ENCODE assay signal across 8 cellular contexts in the genomic region with DNA sequence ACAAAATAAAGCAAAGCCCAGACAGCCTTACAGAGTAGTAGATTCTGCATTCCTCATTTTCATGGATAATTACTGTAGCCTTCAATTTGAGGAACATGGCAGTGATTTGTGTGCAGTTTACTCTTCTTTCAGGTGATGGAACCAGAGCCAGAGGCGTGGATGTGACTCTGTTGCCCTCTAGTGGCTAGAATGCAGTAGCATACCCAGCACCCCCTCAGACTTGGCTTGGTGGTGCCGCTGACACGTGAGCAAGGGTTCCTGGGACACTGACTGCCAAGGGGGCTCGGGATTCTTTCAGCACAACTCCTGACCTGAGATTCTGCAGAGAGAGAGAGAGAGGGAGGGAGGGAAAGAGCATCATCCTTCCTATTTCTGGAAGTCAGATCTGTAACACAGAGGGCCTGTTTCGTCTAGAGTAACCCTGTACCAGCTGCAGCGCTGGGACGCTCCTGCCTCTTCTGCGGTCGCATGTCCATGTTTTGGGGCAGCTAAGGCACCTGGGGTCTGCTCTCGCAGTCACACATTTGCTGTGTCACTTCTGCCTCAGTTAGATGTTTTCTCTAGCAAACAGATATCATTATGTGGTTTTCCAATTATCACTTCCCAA.
A peak's percentile ranks its signal among the peaks of the same experiment; 100 is the strongest.
DNase-seq lines count a peak whose midpoint lies in the region; ATAC-seq and TF ChIP-seq lines count a peak whose summit lies in the region.

No MANE protein-coding gene starts in this region.

- H2BK5ac ChIP-seq in mesenchymal stem cell (ENCODE audit: low read depth, low read length, poor library complexity, severe bottlenecking): no peak overlapping the region

- WGBS in mesenchymal stem cell: 43% methylated on average over 10 of the region's 10 CpGs

- DNase-seq in BJ (ENCODE audit: low read depth): no peak
- DNase-seq in NCI-H2227 treated with DMSO at 0.1 percent for 48 hours (lab: John Stamatoyannopoulos, UW): peak; percentile 68
- peak; percentile 78 for DNase-seq in activated CD4-positive, alpha-beta T cell treated with anti-CD3 and anti-CD28 coated beads, Interleukin-2, amount 10 ng/mL, durations not matched to agents 24 days and 14 days
- peak; percentile 67 for DNase-seq in endothelial cell (ENCODE audit: low spot score)
- DNase-seq in mesenchymal stem cell: peak; percentile 56
- DNase-seq in stimulated activated naive CD4-positive, alpha-beta T cell treated with Interleukin-2 at 50 U/mL for 16 hours (lab: John Stamatoyannopoulos, UW): peak; percentile 0

- TF ChIP-seq CTCF in BJ (IDR thresholded peaks at IDR 0.05; ENCODE audit: insufficient read depth, low read depth, low read length) (peak; percentile 92), endothelial cell (IDR thresholded peaks at IDR 0.05; ENCODE audit: unreplicated experiment) (peak; percentile 90)

- H3K4me1 ChIP-seq in mesenchymal stem cell (ENCODE audit: control insufficient read depth, insufficient read depth, low read depth, low read length): no peaks in the 10 kb centered on the region

- CTCF ChIA-PET in BJ (lab: Yijun Ruan, JAX): interaction anchor here (0.7 to 6.3 kb wide), 29 partner anchors 8 to 939 kb away, joined by 3 to 35 read pairs (median 4); no protein-coding TSS in a partner anchor

- ATAC-seq in GM18867 (IDR thresholded peaks at IDR 0.05; ENCODE audit: unreplicated experiment) (peak; percentile 96), HG03039 (IDR thresholded peaks at IDR 0.05; ENCODE audit: unreplicated experiment) (peak; percentile 87)

- no peak overlapping the region for H3K27ac ChIP-seq in mesenchymal stem cell (ENCODE audit: low read length, poor library complexity, severe bottlenecking)

- H4K91ac ChIP-seq in mesenchymal stem cell (ENCODE audit: low read length): no peak overlapping the region

- no peak overlapping the region for H3K23ac ChIP-seq in mesenchymal stem cell (ENCODE audit: low read length in 2 of 2)

- no peaks in the 10 kb centered on the region for H3K27me3 Mint-ChIP-seq in activated CD4-positive, alpha-beta T cell treated with anti-CD3 and anti-CD28 coated beads, Interleukin-2, amount 10 ng/mL, durations not matched to agents 24 days and 14 days
- H3K27me3 Mint-ChIP-seq in endothelial cell (ENCODE audit: unreplicated experiment): peaks cover 2% of the 10 kb centered on the region

- H2AFZ ChIP-seq in mesenchymal stem cell (ENCODE audit: low read depth, low read length): peak overlapping the region; percentile 34

- no peaks in the 10 kb centered on the region for H3K4me1 Mint-ChIP-seq in activated CD4-positive, alpha-beta T cell treated with anti-CD3 and anti-CD28 coated beads, Interleukin-2, amount 10 ng/mL, durations not matched to agents 24 days and 14 days
- peaks cover 2% of the 10 kb centered on the region for H3K4me1 Mint-ChIP-seq in endothelial cell (ENCODE audit: unreplicated experiment)

- no peak overlapping the region for H2BK12ac ChIP-seq in mesenchymal stem cell (ENCODE audit: low read length in 2 of 2)

- no peak overlapping the region for H3K4ac ChIP-seq in mesenchymal stem cell (ENCODE audit: low read depth in 1 of 2, low read length in 2 of 2)

- no peak overlapping the region for H3K4me3 Mint-ChIP-seq in activated CD4-positive, alpha-beta T cell treated with anti-CD3 and anti-CD28 coated beads, Interleukin-2, amount 10 ng/mL, durations not matched to agents 24 days and 14 days
- H3K4me3 Mint-ChIP-seq in endothelial cell (ENCODE audit: unreplicated experiment): no peak overlapping the region

- no peaks in the 10 kb centered on the region for H3K36me3 Mint-ChIP-seq in activated CD4-positive, alpha-beta T cell treated with anti-CD3 and anti-CD28 coated beads, Interleukin-2, amount 10 ng/mL, durations not matched to agents 24 days and 14 days (ENCODE audit: low read depth)
- no peaks in the 10 kb centered on the region for H3K36me3 Mint-ChIP-seq in endothelial cell (ENCODE audit: low read depth, unreplicated experiment)

- no peak overlapping the region for H3K18ac ChIP-seq in mesenchymal stem cell (ENCODE audit: low read depth in 1 of 2, low read length in 2 of 2)

- H3K4me2 ChIP-seq in mesenchymal stem cell (ENCODE audit: low read length, poor library complexity, severe bottlenecking): no peak overlapping the region

- H2BK120ac ChIP-seq in mesenchymal stem cell (ENCODE audit: low read depth, low read length): no peak overlapping the region

- no peaks in the 10 kb centered on the region for H3K79me1 ChIP-seq in mesenchymal stem cell (replicated peaks; ENCODE audit: low read length, poor library complexity, severe bottlenecking)

- H3K9ac ChIP-seq in mesenchymal stem cell (ENCODE audit: low read length): no peak overlapping the region

- H2AK5ac ChIP-seq in mesenchymal stem cell (ENCODE audit: low read length, severe bottlenecking): no peak overlapping the region

- H2BK15ac ChIP-seq in mesenchymal stem cell (ENCODE audit: low read depth, poor library complexity, severe bottlenecking): peak overlapping the region; percentile 56

- no peaks in the 10 kb centered on the region for H3K9me3 Mint-ChIP-seq in activated CD4-positive, alpha-beta T cell treated with anti-CD3 and anti-CD28 coated beads, Interleukin-2, amount 10 ng/mL, durations not matched to agents 24 days and 14 days
- H3K9me3 Mint-ChIP-seq in endothelial cell (ENCODE audit: unreplicated experiment): no peaks in the 10 kb centered on the region

- intact Hi-C loops in activated CD4-positive, alpha-beta T cell treated with anti-CD3 and anti-CD28 coated beads, Interleukin-2, amount 10 ng/mL, durations not matched to agents 24 days and 14 days (cut with micrococcal nuclease): loop anchor here (2.0 to 10.0 kb wide), 3 partner anchors 149 to 833 kb away; partner anchors contain the start of gene SNW1

- H3K4me3 ChIP-seq in BJ (ENCODE audit: low read depth, low read length): no peak overlapping the region
- H3K4me3 ChIP-seq in mesenchymal stem cell (ENCODE audit: insufficient read depth in 1 of 2, low read depth in 1 of 2, low read length in 2 of 2): peak overlapping the region in 1 of 2 experiments; percentile 24

- H3K36me3 ChIP-seq in BJ (ENCODE audit: control insufficient read depth, insufficient read depth, low read length) (no peaks in the 10 kb centered on the region), mesenchymal stem cell (ENCODE audit: control insufficient read depth in 1 of 2, insufficient read depth in 2 of 2, low read depth in 1 of 2, low read length in 2 of 2) (no peaks in the 10 kb centered on the region)

- H4K8ac ChIP-seq in mesenchymal stem cell (ENCODE audit: low read length): no peak overlapping the region

- POLR2A ChIA-PET in BJ (lab: Charles Lee): no interaction called here

- no peak overlapping the region for H3K14ac ChIP-seq in mesenchymal stem cell (ENCODE audit: low read length in 2 of 2)

- peaks cover 1% of the 10 kb centered on the region; the same call in 1 of the 2 replicates for H3K27me3 ChIP-seq in BJ (ENCODE audit: control insufficient read depth, insufficient read depth, low read length)
- no peaks in the 10 kb centered on the region for H3K27me3 ChIP-seq in mesenchymal stem cell (ENCODE audit: control insufficient read depth in 1 of 2, insufficient read depth in 1 of 2, low read length in 2 of 2)

- no peak overlapping the region for H3K27ac Mint-ChIP-seq in activated CD4-positive, alpha-beta T cell treated with anti-CD3 and anti-CD28 coated beads, Interleukin-2, amount 10 ng/mL, durations not matched to agents 24 days and 14 days
- no peak overlapping the region for H3K27ac Mint-ChIP-seq in endothelial cell (ENCODE audit: unreplicated experiment)

- H3K9me3 ChIP-seq in mesenchymal stem cell (ENCODE audit: control insufficient read depth, low read length): no peaks in the 10 kb centered on the region
